1 cellular context compared by ENCODE assay signal in genomic region chr1:207752456-207753132, GRCh38.
A peak's percentile ranks its signal among the peaks of the same experiment; 100 is the strongest.
TF ChIP-seq lines count a peak whose summit lies in the region.

No MANE protein-coding gene starts in this region.

TF ChIP-seq in HepG2, 621 proteins besides CTCF, POLR2A, EP300 and RAD21 (continued from another document and continues in another):
- TF ChIP-seq KDM5B (CRISPR knock-in tag; IDR thresholded peaks at IDR 0.05; ENCODE audit: borderline replicate concordance) (peak; percentile 54; the same call in 1 of the 2 replicates), ZNF713 (CRISPR knock-in tag; IDR thresholded peaks at IDR 0.05) (0 out of 2 replicates have a peak, but pooled peaks have one; percentile 29), SRSF4 (IDR thresholded peaks at IDR 0.05; ENCODE audit: low read depth, low read length, poor library complexity, severe bottlenecking) (no peak), ZFP41 (CRISPR knock-in tag; IDR thresholded peaks at IDR 0.05; ENCODE audit: borderline replicate concordance) (no peak; the same call in 1 of the 2 replicates), ZNF292 (CRISPR knock-in tag; IDR thresholded peaks at IDR 0.05; ENCODE audit: borderline replicate concordance, low read depth) (peak; percentile 92; the same call in 1 of the 2 replicates), ZNF44 (CRISPR knock-in tag; IDR thresholded peaks at IDR 0.05) (0 out of 2 replicates have a peak, but pooled peaks have one; percentile 29), ELF4 (CRISPR knock-in tag; IDR thresholded peaks at IDR 0.05; ENCODE audit: borderline replicate concordance) (no peak), PTBP1 (IDR thresholded peaks at IDR 0.05; ENCODE audit: low read depth, low read length, poor library complexity, severe bottlenecking) (no peak), RNF219 (CRISPR knock-in tag; IDR thresholded peaks at IDR 0.05) (peak; percentile 83), FOXA3 (CRISPR knock-in tag; IDR thresholded peaks at IDR 0.05) (peak; percentile 61; the same call in 1 of the 2 replicates), DDIT3 (CRISPR knock-in tag; IDR thresholded peaks at IDR 0.05) (no peak), SSRP1 (CRISPR knock-in tag; IDR thresholded peaks at IDR 0.05) (no peak), RFX1 (IDR thresholded peaks at IDR 0.05) (no peak), CREB3 (CRISPR knock-in tag; IDR thresholded peaks at IDR 0.05) (no peak), ZNF790 (CRISPR knock-in tag; IDR thresholded peaks at IDR 0.05; ENCODE audit: borderline replicate concordance) (peak; percentile 40; the same call in 1 of the 2 replicates), SATB2 (CRISPR knock-in tag; IDR thresholded peaks at IDR 0.05) (no peak), ZNF496 (CRISPR knock-in tag; IDR thresholded peaks at IDR 0.05; ENCODE audit: insufficient replicate concordance) (no peak), PCBP1 (IDR thresholded peaks at IDR 0.05; ENCODE audit: borderline replicate concordance, low read depth, low read length) (no peak), MNT (IDR thresholded peaks at IDR 0.05) (peak; percentile 61), ZNF232 (CRISPR knock-in tag; IDR thresholded peaks at IDR 0.05; ENCODE audit: borderline replicate concordance) (no peak; the same call in 1 of the 2 replicates), THAP9 (CRISPR knock-in tag; IDR thresholded peaks at IDR 0.05; ENCODE audit: borderline replicate concordance) (no peak), ZBTB20 (CRISPR knock-in tag; IDR thresholded peaks at IDR 0.05; ENCODE audit: borderline replicate concordance, low read depth) (peak; percentile 60; the same call in 1 of the 2 replicates), ZNF234 (CRISPR knock-in tag; conservative IDR thresholded peaks at IDR 0.05) (0 out of 2 replicates have a peak, but pooled peaks have one; percentile 29), SNAPC5 (CRISPR knock-in tag; IDR thresholded peaks at IDR 0.05; ENCODE audit: borderline replicate concordance) (no peak), ZNF136 (CRISPR knock-in tag; IDR thresholded peaks at IDR 0.05; ENCODE audit: low read depth) (no peak), ZNF10 (CRISPR knock-in tag; IDR thresholded peaks at IDR 0.05; ENCODE audit: borderline replicate concordance, low read depth) (no peak), E2F1 (CRISPR knock-in tag; IDR thresholded peaks at IDR 0.05) (no peak), MAF1 (CRISPR knock-in tag; IDR thresholded peaks at IDR 0.05; ENCODE audit: borderline replicate concordance) (no peak), ADNP (CRISPR knock-in tag; IDR thresholded peaks at IDR 0.05) (no peak), ZNF724P (CRISPR knock-in tag; IDR thresholded peaks at IDR 0.05; ENCODE audit: borderline replicate concordance) (no peak), DZIP1 (CRISPR knock-in tag; IDR thresholded peaks at IDR 0.05) (no peak), ZNF883 (CRISPR knock-in tag; IDR thresholded peaks at IDR 0.05; ENCODE audit: not compliant biosample characterization) (peak; percentile 19), ATF2 (CRISPR knock-in tag; IDR thresholded peaks at IDR 0.05) (peak; percentile 37; the same call in 1 of the 2 replicates), HNF1A (IDR thresholded peaks at IDR 0.05; ENCODE audit: low read depth) (no peak), HNF1A (CRISPR knock-in tag; IDR thresholded peaks at IDR 0.05; ENCODE audit: borderline replicate concordance) (peak; percentile 32; the same call in 1 of the 2 replicates), GABPB1 (CRISPR knock-in tag; IDR thresholded peaks at IDR 0.05) (no peak), TSC22D2 (CRISPR knock-in tag; IDR thresholded peaks at IDR 0.05; ENCODE audit: borderline replicate concordance) (no peak), CENPBD1 (CRISPR knock-in tag; IDR thresholded peaks at IDR 0.05; ENCODE audit: borderline replicate concordance, low read depth) (no peak), ZNF557 (CRISPR knock-in tag; IDR thresholded peaks at IDR 0.05) (0 out of 2 replicates have a peak, but pooled peaks have one; percentile 41), ZNF607 (CRISPR knock-in tag; IDR thresholded peaks at IDR 0.05; ENCODE audit: borderline replicate concordance) (0 out of 2 replicates have a peak, but pooled peaks have one; percentile 62), SOX6 (IDR thresholded peaks at IDR 0.05) (no peak), SOX6 (CRISPR knock-in tag; IDR thresholded peaks at IDR 0.05) (0 out of 2 replicates have a peak, but pooled peaks have one; percentile 43)
